1 cellular context compared by ENCODE assay signal in the genomic region with DNA sequence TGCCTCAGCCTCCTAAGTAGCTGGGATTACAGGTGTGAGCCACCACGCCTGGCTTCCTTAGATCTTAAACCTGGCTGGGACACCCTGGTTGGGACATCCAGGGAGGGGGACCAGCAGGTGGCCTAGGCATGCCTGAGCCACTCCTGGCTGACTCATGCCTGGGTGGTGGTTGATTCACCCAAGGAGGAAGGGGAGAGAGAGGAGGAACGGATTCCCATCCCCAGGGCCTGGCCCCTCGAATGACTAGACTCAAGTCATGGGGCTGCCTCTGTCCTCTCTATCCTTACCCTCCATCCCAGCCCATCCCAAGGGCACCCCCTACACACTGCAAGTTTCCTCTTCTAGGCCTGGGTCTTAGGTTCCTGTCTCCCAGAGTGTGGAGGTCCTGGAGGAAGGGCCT.
TF ChIP-seq lines count a peak whose summit lies in the region.

No MANE protein-coding gene starts in this region.

TF ChIP-seq in liver, 16 proteins besides CTCF, POLR2A, EP300 and RAD21 (continued from another document):
- TF ChIP-seq YY1 (IDR thresholded peaks at IDR 0.05) (no peak), JUND (IDR thresholded peaks at IDR 0.05) (no peak), NR2F2 (IDR thresholded peaks at IDR 0.05) (no peak), FOXA1 (IDR thresholded peaks at IDR 0.05) (no peak), TAF1 (conservative IDR thresholded peaks at IDR 0.05) (no peak), RXRA (IDR thresholded peaks at IDR 0.05) (no peak), HNF4G (IDR thresholded peaks at IDR 0.05) (no peak)
- TF ChIP-seq, protein P1, sequence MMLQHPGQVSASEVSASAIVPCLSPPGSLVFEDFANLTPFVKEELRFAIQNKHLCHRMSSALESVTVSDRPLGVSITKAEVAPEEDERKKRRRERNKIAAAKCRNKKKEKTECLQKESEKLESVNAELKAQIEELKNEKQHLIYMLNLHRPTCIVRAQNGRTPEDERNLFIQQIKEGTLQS (IDR thresholded peaks at IDR 0.05) = no peak
